27 cellular contexts compared by ENCODE assay signal in the genomic region with DNA sequence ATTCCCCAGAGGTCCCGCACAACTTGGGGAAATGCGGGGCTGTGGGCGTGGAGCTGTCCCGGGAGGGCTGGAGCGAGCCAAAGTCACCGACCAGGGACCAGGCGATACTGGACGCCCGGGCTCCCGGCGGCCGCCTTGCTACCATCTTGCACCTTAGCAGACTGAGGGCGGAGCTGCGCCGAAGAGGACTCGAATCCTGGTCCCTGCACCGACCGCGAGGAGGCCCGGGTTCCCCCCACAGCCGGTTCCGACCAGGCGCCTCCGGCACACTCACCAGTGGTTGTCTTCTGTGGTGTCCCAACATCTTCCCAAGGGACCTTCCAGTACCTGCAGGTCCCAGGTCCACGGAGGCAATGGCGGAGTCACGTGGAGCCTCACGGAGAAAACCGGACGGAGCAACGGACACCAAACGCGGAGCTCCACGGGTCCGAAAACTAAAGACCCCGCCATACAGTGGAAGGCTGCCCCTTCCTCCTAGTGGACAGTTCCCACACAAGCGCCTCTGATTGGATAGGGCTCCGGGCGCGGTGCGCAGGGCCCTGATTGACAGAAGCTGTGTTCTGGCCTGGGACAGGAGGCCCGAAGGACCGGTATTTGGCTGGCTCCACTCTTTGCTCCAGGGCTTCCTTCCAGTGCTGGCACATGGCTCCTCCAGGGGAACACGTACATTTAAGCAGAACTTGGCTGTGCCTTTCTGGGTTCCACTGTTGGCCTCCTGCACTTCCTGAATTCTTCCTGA.
"Had no signal": no experiment of that assay in that cellular context is flagged by ENCODE, and none has a peak within 500 bp of the region (broad histone marks: within the 10 kb centered on the region; RNA-seq: fewer than 3 reads in every experiment).

No MANE protein-coding gene starts in this region.

- H3K27me3 Mint-ChIP-seq: activated CD4-positive, alpha-beta memory T cell treated with anti-CD3 and anti-CD28 coated beads for 36 hours; activated CD4-positive, alpha-beta T cell treated with anti-CD3 and anti-CD28 coated beads for 36 hours; activated CD4-positive, alpha-beta T cell treated with anti-CD3 and anti-CD28 coated beads, Interleukin-2, amount 10 ng/mL, durations not matched to agents 24 days and 14 days; activated CD8-positive, alpha-beta memory T cell treated with anti-CD3 and anti-CD28 coated beads, Interleukin-2, amount 10 ng/mL, durations not matched to agents 7 days and 5 days; activated naive CD4-positive, alpha-beta T cell treated with anti-CD3 and anti-CD28 coated beads, Interleukin-2, amount 50 U/mL, for 24 hours; activated naive CD8-positive, alpha-beta T cell treated with anti-CD3 and anti-CD28 coated beads for 36 hours; activated naive CD8-positive, alpha-beta T cell treated with anti-CD3 and anti-CD28 coated beads, Interleukin-2, amount 50 U/mL, for 24 hours had no signal

- H3K4me3 ChIP-seq: adrenal gland, body of pancreas, colonic mucosa had no signal

- H3K27me3 ChIP-seq: adrenal gland, body of pancreas, colonic mucosa had no signal

- H3K27ac Mint-ChIP-seq: activated CD4-positive, alpha-beta memory T cell treated with anti-CD3 and anti-CD28 coated beads for 36 hours; activated CD4-positive, alpha-beta T cell treated with anti-CD3 and anti-CD28 coated beads for 36 hours; activated CD4-positive, alpha-beta T cell treated with anti-CD3 and anti-CD28 coated beads, Interleukin-2, amount 10 ng/mL, durations not matched to agents 24 days and 14 days; activated CD8-positive, alpha-beta memory T cell treated with anti-CD3 and anti-CD28 coated beads, Interleukin-2, amount 10 ng/mL, durations not matched to agents 7 days and 5 days; activated CD8-positive, alpha-beta T cell treated with anti-CD3 and anti-CD28 coated beads, Interleukin-2, amount 10 ng/mL, durations not matched to agents 7 days and 5 days; activated naive CD4-positive, alpha-beta T cell treated with anti-CD3 and anti-CD28 coated beads for 36 hours; activated naive CD4-positive, alpha-beta T cell treated with anti-CD3 and anti-CD28 coated beads, Interleukin-2, amount 50 U/mL, for 24 hours; activated naive CD8-positive, alpha-beta T cell treated with anti-CD3 and anti-CD28 coated beads for 36 hours; activated naive CD8-positive, alpha-beta T cell treated with anti-CD3 and anti-CD28 coated beads, Interleukin-2, amount 50 U/mL, for 24 hours; activated T-helper 1 cell treated with anti-CD3 and anti-CD28 coated beads, Interleukin-12 subunit alpha, Interleukin-12 subunit beta, Interleukin-2, Interleukin-4 antibody, amounts not matched to agents 30 ng/mL and 10 ng/mL and 1 ng/mL, durations not matched to agents 14 hours and 24 hours and 36 hours; activated T-helper 2 cell treated with anti-CD3 and anti-CD28 coated beads, Interferon-gamma antibody, Interleukin-2, Interleukin-4, amounts not matched to agents 10 μg/mL and 5 μg/mL and 100 μg/mL, durations not matched to agents 14 hours and 24 hours and 36 hours had no signal

- DNase-seq: activated CD4-positive, alpha-beta memory T cell treated with anti-CD3 and anti-CD28 coated beads for 36 hours; activated CD4-positive, alpha-beta T cell treated with anti-CD3 and anti-CD28 coated beads for 36 hours; activated CD4-positive, alpha-beta T cell treated with anti-CD3 and anti-CD28 coated beads, Interleukin-2, amount 10 ng/mL, durations not matched to agents 24 days and 14 days; activated CD4-positive, CD25-positive, alpha-beta regulatory T cell; activated CD4-positive, CD25-positive, alpha-beta regulatory T cell treated with anti-CD3 and anti-CD28 coated beads, Interleukin-2, amount 50 U/mL, for 72 hours; activated CD8-positive, alpha-beta memory T cell treated with anti-CD3 and anti-CD28 coated beads, Interleukin-2, amount 10 ng/mL, durations not matched to agents 7 days and 5 days; activated CD8-positive, alpha-beta memory T cell treated with anti-CD3 and anti-CD28 coated beads, Interleukin-2, amount 50 U/mL, for 4 hours; activated CD8-positive, alpha-beta T cell treated with anti-CD3 and anti-CD28 coated beads, Interleukin-2, amount 10 ng/mL, durations not matched to agents 7 days and 5 days; activated effector memory CD4-positive, alpha-beta T cell treated with anti-CD3 and anti-CD28 coated beads, Interleukin-2, amount 50 U/mL, for 16 hours; activated naive CD4-positive, alpha-beta T cell treated with anti-CD3 and anti-CD28 coated beads for 36 hours; activated naive CD8-positive, alpha-beta T cell treated with anti-CD3 and anti-CD28 coated beads for 36 hours; activated naive CD8-positive, alpha-beta T cell treated with anti-CD3 and anti-CD28 coated beads, Interleukin-2, amount 50 U/mL, for 24 hours; activated T-cell treated with anti-CD3 and anti-CD28 coated beads, Interleukin-2, amount 50 U/mL, for 1 hour; activated T-cell treated with anti-CD3 and anti-CD28 coated beads, Interleukin-2, amount 50 U/mL, for 48 hours; adrenal gland; amygdala; aorta; body of pancreas; caudate nucleus; colonic mucosa; effector CD8-positive, alpha-beta T cell; foreskin fibroblast; T-helper 2 cell had no signal

- H3K4me3 Mint-ChIP-seq: activated CD4-positive, alpha-beta memory T cell treated with anti-CD3 and anti-CD28 coated beads for 36 hours; activated CD4-positive, alpha-beta T cell treated with anti-CD3 and anti-CD28 coated beads for 36 hours; activated CD4-positive, alpha-beta T cell treated with anti-CD3 and anti-CD28 coated beads, Interleukin-2, amount 10 ng/mL, durations not matched to agents 24 days and 14 days; activated CD8-positive, alpha-beta memory T cell treated with anti-CD3 and anti-CD28 coated beads, Interleukin-2, amount 10 ng/mL, durations not matched to agents 7 days and 5 days; activated CD8-positive, alpha-beta T cell treated with anti-CD3 and anti-CD28 coated beads, Interleukin-2, amount 10 ng/mL, durations not matched to agents 7 days and 5 days; activated naive CD4-positive, alpha-beta T cell treated with anti-CD3 and anti-CD28 coated beads for 36 hours; activated naive CD4-positive, alpha-beta T cell treated with anti-CD3 and anti-CD28 coated beads, Interleukin-2, amount 50 U/mL, for 24 hours; activated naive CD8-positive, alpha-beta T cell treated with anti-CD3 and anti-CD28 coated beads for 36 hours; activated naive CD8-positive, alpha-beta T cell treated with anti-CD3 and anti-CD28 coated beads, Interleukin-2, amount 50 U/mL, for 24 hours; activated T-helper 1 cell treated with anti-CD3 and anti-CD28 coated beads, Interleukin-12 subunit alpha, Interleukin-12 subunit beta, Interleukin-2, Interleukin-4 antibody, amounts not matched to agents 30 ng/mL and 10 ng/mL and 1 ng/mL, durations not matched to agents 14 hours and 24 hours and 36 hours had no signal

- H3K27ac ChIP-seq: adrenal gland, body of pancreas, colonic mucosa, epithelial cell of prostate had no signal

- H3K36me3 Mint-ChIP-seq: activated CD4-positive, alpha-beta memory T cell treated with anti-CD3 and anti-CD28 coated beads for 36 hours; activated CD8-positive, alpha-beta memory T cell treated with anti-CD3 and anti-CD28 coated beads, Interleukin-2, amount 10 ng/mL, durations not matched to agents 7 days and 5 days; activated naive CD4-positive, alpha-beta T cell treated with anti-CD3 and anti-CD28 coated beads, Interleukin-2, amount 50 U/mL, for 24 hours; activated naive CD8-positive, alpha-beta T cell treated with anti-CD3 and anti-CD28 coated beads for 36 hours had no signal

- H3K4me1 Mint-ChIP-seq: activated CD4-positive, alpha-beta T cell treated with anti-CD3 and anti-CD28 coated beads for 36 hours; activated CD4-positive, alpha-beta T cell treated with anti-CD3 and anti-CD28 coated beads, Interleukin-2, amount 10 ng/mL, durations not matched to agents 24 days and 14 days; activated CD8-positive, alpha-beta memory T cell treated with anti-CD3 and anti-CD28 coated beads, Interleukin-2, amount 10 ng/mL, durations not matched to agents 7 days and 5 days; activated naive CD4-positive, alpha-beta T cell treated with anti-CD3 and anti-CD28 coated beads, Interleukin-2, amount 50 U/mL, for 24 hours; activated naive CD8-positive, alpha-beta T cell treated with anti-CD3 and anti-CD28 coated beads for 36 hours; activated naive CD8-positive, alpha-beta T cell treated with anti-CD3 and anti-CD28 coated beads, Interleukin-2, amount 50 U/mL, for 24 hours had no signal

- H3K9me3 ChIP-seq: adrenal gland, colonic mucosa had no signal

- H3K9me3 Mint-ChIP-seq: activated CD4-positive, alpha-beta T cell treated with anti-CD3 and anti-CD28 coated beads, Interleukin-2, amount 10 ng/mL, durations not matched to agents 24 days and 14 days; activated naive CD4-positive, alpha-beta T cell treated with anti-CD3 and anti-CD28 coated beads, Interleukin-2, amount 50 U/mL, for 24 hours had no signal

- H3K36me3 ChIP-seq: adrenal gland, colonic mucosa had no signal

- H3K4me1 ChIP-seq: adrenal gland, body of pancreas, colonic mucosa had no signal

- ATAC-seq: activated CD4-positive, alpha-beta T cell treated with anti-CD3 and anti-CD28 coated beads for 36 hours; activated CD8-positive, alpha-beta memory T cell treated with anti-CD3 and anti-CD28 coated beads, Interleukin-2, amount 10 ng/mL, durations not matched to agents 7 days and 5 days; activated CD8-positive, alpha-beta T cell treated with anti-CD3 and anti-CD28 coated beads, Interleukin-2, amount 10 ng/mL, durations not matched to agents 7 days and 5 days; activated naive CD8-positive, alpha-beta T cell treated with anti-CD3 and anti-CD28 coated beads, Interleukin-2, amount 50 U/mL, for 24 hours; body of pancreas had no signal
